In the genomic region with DNA sequence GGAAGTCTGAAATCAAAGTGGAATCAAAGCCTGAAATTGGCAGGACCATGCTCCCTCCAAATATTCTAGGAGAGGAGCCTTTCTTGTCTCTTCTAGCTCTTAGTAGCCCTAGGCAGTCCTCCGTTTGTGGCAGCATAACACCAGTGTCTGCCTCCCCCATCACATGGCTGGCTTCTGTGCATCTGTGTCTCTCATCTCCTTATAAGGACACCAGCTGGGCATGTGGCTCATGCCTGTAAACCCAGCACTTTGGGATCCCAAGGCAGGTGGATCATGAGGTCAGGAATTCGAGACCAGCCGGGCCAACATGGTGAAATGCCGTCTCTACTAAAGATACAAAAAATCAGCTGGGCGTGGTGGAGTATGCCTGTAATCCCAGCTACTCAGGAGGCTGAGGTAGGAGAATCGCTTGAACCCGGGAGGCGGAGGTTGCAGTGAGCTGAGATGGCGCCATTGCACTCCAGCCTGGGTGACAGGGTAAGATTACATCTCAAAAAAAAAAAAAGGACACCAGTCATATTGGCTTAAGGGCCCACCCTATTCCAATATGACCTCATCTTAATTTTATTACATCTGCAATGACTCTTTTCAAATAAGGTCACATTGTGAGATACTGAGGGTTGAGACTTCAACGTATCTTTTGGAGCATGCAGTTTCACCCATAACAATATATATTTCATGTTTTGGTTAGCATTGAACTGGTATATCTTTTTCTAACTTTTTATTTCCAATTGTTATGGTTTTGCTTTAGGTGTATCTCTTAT, we compare ENCODE assay signal across 13 cellular contexts.
DNase-seq lines count a peak whose midpoint lies in the region; ATAC-seq and TF ChIP-seq lines count a peak whose summit lies in the region.
"Had no signal": no experiment of that assay in that cellular context is flagged by ENCODE, and none has a peak within 500 bp of the region (broad histone marks: within the 10 kb centered on the region; RNA-seq: fewer than 3 reads in every experiment).

No MANE protein-coding gene starts in this region.

- H3K9me3 Mint-ChIP-seq in HFFc6 (no peaks in the 10 kb centered on the region), brain (peaks cover 0 to 9% (median 0%) of the 10 kb centered on the region in 5 experiments)

- H3K27ac ChIP-seq in AG04450 (ENCODE audit: low read depth, low read length) (peak overlapping the region; percentile 67), mesodermal cell (ENCODE audit: low read depth, low read length, severe bottlenecking) (peak overlapping the region; percentile 100), psoas muscle (no peak overlapping the region)
- H3K27ac ChIP-seq: right lobe of liver had no signal

- peaks cover 70% of the 10 kb centered on the region for H3K4me1 Mint-ChIP-seq in HFFc6 (ENCODE audit: low read depth)
- peaks cover 50% of the 10 kb centered on the region for H3K4me1 Mint-ChIP-seq in brain

- POLR2A ChIA-PET in AG04450 (lab: Yijun Ruan, JAX), result interaction anchor here (1.5 kb wide), 2 partner anchors 148 to 154 kb away, joined by 4 to 9 read pairs; partner anchors contain the start of gene TPM1

- H3K4me3 ChIP-seq in AG04450 (ENCODE audit: low read depth, low read length) (no peak overlapping the region), mesodermal cell (ENCODE audit: extremely low read depth, insufficient read depth, low read length, poor library complexity, severe bottlenecking) (no peak overlapping the region), psoas muscle (no peak overlapping the region)
- H3K4me3 ChIP-seq: right lobe of liver had no signal

- in situ Hi-C loops in KBM-7 (cut with MboI; ENCODE audit: low pct_unique_long_range_greater_than_20kb, low sequenced_read_pairs), result no loop called here

- DNase-seq in AG04450 (ENCODE audit: low read depth, low spot score) (no peak), HFFc6 (no peak), KBM-7 (no peak), psoas muscle (no peak), COLO668 (lab: John Stamatoyannopoulos, UW; ENCODE audit: unreplicated experiment) (no peak)
- DNase-seq: activated naive CD4-positive, alpha-beta T cell; GF-D8; NCI-H1694; right lobe of liver; stimulated activated naive CD8-positive, alpha-beta T cell treated with anti-CD3 and anti-CD28 coated beads, Interleukin-15, Interleukin-2, amounts not matched to agents 100 U/mL and 50 U/mL, for 24 hours had no signal

- peaks cover 48% of the 10 kb centered on the region for H3K4me1 ChIP-seq in mesodermal cell (ENCODE audit: control insufficient read depth, insufficient read depth, low read length, poor library complexity, severe bottlenecking)
- H3K4me1 ChIP-seq in psoas muscle, result peaks cover 34% of the 10 kb centered on the region

- no peak for TF ChIP-seq CTCF in AG04450 (IDR thresholded peaks at IDR 0.05; ENCODE audit: low read depth, low read length)
- TF ChIP-seq CTCF in HFFc6 (IDR thresholded peaks at IDR 0.05), result no peak
- no peak for TF ChIP-seq CTCF in brain (conservative IDR thresholded peaks at IDR 0.05)
- TF ChIP-seq CTCF in psoas muscle (IDR thresholded peaks at IDR 0.05), result no peak

- H3K36me3 ChIP-seq in mesodermal cell (ENCODE audit: control insufficient read depth, insufficient read depth, low read length) (no peaks in the 10 kb centered on the region), psoas muscle (ENCODE audit: insufficient read depth in 1 of 2, low read depth in 1 of 2) (no peaks in the 10 kb centered on the region)
- H3K36me3 ChIP-seq: right lobe of liver had no signal

- H3K27me3 ChIP-seq in AG04450 (ENCODE audit: control insufficient read depth, insufficient read depth, low read length) (no peaks in the 10 kb centered on the region), psoas muscle (ENCODE audit: insufficient read depth in 3 of 3, low read length in 2 of 3) (no peaks in the 10 kb centered on the region)
- H3K27me3 ChIP-seq: right lobe of liver had no signal

- H3K27ac Mint-ChIP-seq in HFFc6, result peak overlapping the region; percentile 92
- peak overlapping the region in 3 of 5 experiments; percentile 61 to 74 (median 62) for H3K27ac Mint-ChIP-seq in brain

- WGBS in mesodermal cell (ENCODE audit: insufficient coverage in 2 of 2), 2 experiments, result 93% methylated on average over 5 of the region's 10 CpGs
- 71 to 88% (median 73%) methylated on average over 10 of the region's 10 CpGs for WGBS in psoas muscle, 3 donors

- H3K9me3 ChIP-seq in AG04450 (ENCODE audit: control insufficient read depth, insufficient read depth, low read length), result no peaks in the 10 kb centered on the region
- H3K9me3 ChIP-seq in mesodermal cell (ENCODE audit: control insufficient read depth, low read length), result no peaks in the 10 kb centered on the region
- H3K9me3 ChIP-seq in psoas muscle, result no peaks in the 10 kb centered on the region
- H3K9me3 ChIP-seq: right lobe of liver had no signal

- H3K4me3 Mint-ChIP-seq in HFFc6 (peak overlapping the region; percentile 62; the same call in 1 of the 2 replicates), brain (no peak overlapping the region)

- ATAC-seq in psoas muscle, result no peak
- ATAC-seq in GM21723 (IDR thresholded peaks at IDR 0.05; ENCODE audit: unreplicated experiment), result no peak
- ATAC-seq: right lobe of liver; stimulated activated naive CD8-positive, alpha-beta T cell treated with anti-CD3 and anti-CD28 coated beads, Interleukin-15, Interleukin-2, amounts not matched to agents 100 U/mL and 50 U/mL, for 24 hours had no signal

- intact Hi-C loops in psoas muscle (cut with DNase I), result no loop called here

- CTCF ChIA-PET in AG04450 (lab: Charles Lee), result no interaction called here

- H3K27me3 Mint-ChIP-seq in HFFc6 (ENCODE audit: insufficient read depth) (no peaks in the 10 kb centered on the region), brain (peaks cover 3% of the 10 kb centered on the region)

- H3K36me3 Mint-ChIP-seq in HFFc6 (ENCODE audit: low read depth) (0 out of 2 replicates have a peak, but pooled peaks cover 4% of the 10 kb centered on the region), brain (no peaks in the 10 kb centered on the region)
